ENCODE assay signal across 21 cellular contexts in the genomic region with DNA sequence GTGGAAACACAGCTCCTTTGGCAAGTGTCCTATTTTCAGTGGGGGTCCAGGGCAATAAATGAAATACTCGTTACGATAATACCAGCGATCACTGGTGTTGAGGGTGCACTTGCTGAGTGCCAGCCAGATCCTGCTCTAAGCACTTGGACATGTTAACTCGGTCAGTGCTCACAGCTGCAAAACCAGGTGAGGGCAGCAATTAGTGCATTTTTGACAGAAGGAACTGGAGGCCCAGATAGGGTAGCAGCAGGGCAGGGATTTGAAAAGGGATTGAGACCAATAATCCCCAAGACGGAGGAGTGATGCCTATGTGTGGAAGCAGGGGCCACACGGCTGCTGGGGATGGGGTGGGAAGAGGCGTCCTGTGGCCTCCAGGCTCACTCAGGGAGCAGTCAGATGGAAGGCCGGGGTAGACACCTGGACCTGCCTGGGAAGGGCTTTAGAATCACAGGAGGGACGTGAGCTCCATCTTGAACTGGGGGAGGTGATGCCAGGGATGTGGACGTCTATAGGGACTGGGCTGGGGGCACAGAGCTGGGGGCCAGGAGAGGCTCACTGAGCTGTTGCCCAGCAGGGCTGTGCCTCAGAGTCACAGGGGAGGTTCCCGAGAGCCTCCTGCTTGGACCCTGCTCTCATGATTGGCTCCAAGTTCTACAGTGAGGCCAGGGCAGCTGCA. TPM values are rescaled to one million over a fixed set of nuclear protein-coding genes. Genes with fewer than 3 reads are reported as not detected.
DNase-seq lines count a peak whose midpoint lies in the region; ATAC-seq, FAIRE-seq and TF ChIP-seq lines count a peak whose summit lies in the region.
"Had no signal": no experiment of that assay in that cellular context is flagged by ENCODE, and none has a peak within 500 bp of the region (broad histone marks: within the 10 kb centered on the region; RNA-seq: fewer than 3 reads in every experiment).

No MANE protein-coding gene starts in this region.

- H3K36me3 Mint-ChIP-seq in dendritic cell treated with granulocyte-macrophage colony-stimulating factor and Interleukin-4, amounts not matched to agents 40 ng/mL and 50 ng/mL, for 4 days (ENCODE audit: low read depth), result peaks cover 6% of the 10 kb centered on the region
- H3K36me3 Mint-ChIP-seq: activated naive CD4-positive, alpha-beta T cell treated with anti-CD3 and anti-CD28 coated beads, Interleukin-2, amount 50 U/mL, for 24 hours; CD4-positive, alpha-beta memory T cell had no signal

- peaks cover 0 to 23% (median 12%) of the 10 kb centered on the region in 11 experiments; a peak in 21 of 22 replicates for H3K9me3 ChIP-seq in BLaER1 treated with 17β-estradiol and CSF1 and Interleukin-3, amounts not matched to agents 10 nM and 100 nM (replicated peaks in 1 of 11)
- H3K9me3 ChIP-seq in osteoblast (ENCODE audit: low read depth, low read length), result no peaks in the 10 kb centered on the region
- H3K9me3 ChIP-seq: ovary, testis had no signal

- H2AFZ ChIP-seq in osteoblast (ENCODE audit: low read length), result no peak overlapping the region

- peak overlapping the region; percentile 80 to 99 (median 93) for H3K4me2 ChIP-seq in BLaER1 treated with 17β-estradiol and CSF1 and Interleukin-3, amounts not matched to agents 10 nM and 100 nM
- H3K4me2 ChIP-seq in osteoblast (ENCODE audit: insufficient read depth, low read length), result no peak overlapping the region

- H3K4me1 Mint-ChIP-seq in dendritic cell treated with granulocyte-macrophage colony-stimulating factor and Interleukin-4, amounts not matched to agents 40 ng/mL and 50 ng/mL, for 4 days (ENCODE audit: low read depth), result peaks cover 83% of the 10 kb centered on the region
- H3K4me1 Mint-ChIP-seq: activated naive CD4-positive, alpha-beta T cell treated with anti-CD3 and anti-CD28 coated beads, Interleukin-2, amount 50 U/mL, for 24 hours had no signal

- peak overlapping the region; percentile 9 for H3K4me3 Mint-ChIP-seq in dendritic cell treated with granulocyte-macrophage colony-stimulating factor and Interleukin-4, amounts not matched to agents 40 ng/mL and 50 ng/mL, for 4 days
- H3K4me3 Mint-ChIP-seq: activated CD8-positive, alpha-beta T cell treated with anti-CD3 and anti-CD28 coated beads, Interleukin-2, amount 10 ng/mL, durations not matched to agents 7 days and 5 days; activated naive CD4-positive, alpha-beta T cell treated with anti-CD3 and anti-CD28 coated beads, Interleukin-2, amount 50 U/mL, for 24 hours; activated T-cell treated with anti-CD3 and anti-CD28 coated beads, Interleukin-2, amount 50 U/mL, for 24 hours; CD4-positive, alpha-beta memory T cell had no signal

- TF ChIP-seq CTCF in osteoblast (IDR thresholded peaks at IDR 0.05; ENCODE audit: extremely low read depth, low read depth, low read length) (no peak), omental fat pad (IDR thresholded peaks at IDR 0.05) (no peak)

- no peaks in the 10 kb centered on the region for H3K27me3 ChIP-seq in BLaER1 treated with 17β-estradiol and CSF1 and Interleukin-3, amounts not matched to agents 10 nM and 100 nM
- H3K27me3 ChIP-seq in osteoblast (ENCODE audit: insufficient read depth, low read length), result no peaks in the 10 kb centered on the region
- H3K27me3 ChIP-seq: ovary, testis had no signal

- H3K9me3 Mint-ChIP-seq in dendritic cell treated with granulocyte-macrophage colony-stimulating factor and Interleukin-4, amounts not matched to agents 40 ng/mL and 50 ng/mL, for 4 days, result peaks cover 5% of the 10 kb centered on the region
- H3K9me3 Mint-ChIP-seq: activated naive CD4-positive, alpha-beta T cell treated with anti-CD3 and anti-CD28 coated beads, Interleukin-2, amount 50 U/mL, for 24 hours had no signal

- H3K27me3 Mint-ChIP-seq in dendritic cell treated with granulocyte-macrophage colony-stimulating factor and Interleukin-4, amounts not matched to agents 40 ng/mL and 50 ng/mL, for 4 days, result no peaks in the 10 kb centered on the region
- H3K27me3 Mint-ChIP-seq: activated naive CD4-positive, alpha-beta T cell treated with anti-CD3 and anti-CD28 coated beads, Interleukin-2, amount 50 U/mL, for 24 hours; activated T-cell treated with anti-CD3 and anti-CD28 coated beads, Interleukin-2, amount 50 U/mL, for 24 hours had no signal

- peak overlapping the region in 6 of 10 experiments; percentile 24 to 59 (median 46); a peak in 9 of 20 replicates for H3K4me3 ChIP-seq in BLaER1 treated with 17β-estradiol and CSF1 and Interleukin-3, amounts not matched to agents 10 nM and 100 nM
- H3K4me3 ChIP-seq in osteoblast (ENCODE audit: insufficient read depth, low read length), result no peak overlapping the region
- H3K4me3 ChIP-seq: GM12878, ovary, testis had no signal

- H3K36me3 ChIP-seq in BLaER1 treated with 17β-estradiol and CSF1 and Interleukin-3, amounts not matched to agents 10 nM and 100 nM, result peaks cover 0 to 17% (median 0%) of the 10 kb centered on the region in 11 experiments; a peak in 6 of 22 replicates
- no peaks in the 10 kb centered on the region for H3K36me3 ChIP-seq in osteoblast (ENCODE audit: insufficient read depth, low read length)
- H3K36me3 ChIP-seq: ovary had no signal

- peak overlapping the region; percentile 47 to 96 (median 87); a peak in 21 of 22 replicates for H3K27ac ChIP-seq in BLaER1 treated with 17β-estradiol and CSF1 and Interleukin-3, amounts not matched to agents 10 nM and 100 nM
- peak overlapping the region; percentile 96 for H3K27ac ChIP-seq in osteoblast (ENCODE audit: low read depth, low read length)
- H3K27ac ChIP-seq: ovary, testis had no signal

- no peaks in the 10 kb centered on the region for H4K20me1 ChIP-seq in BLaER1 treated with 17β-estradiol and CSF1 and Interleukin-3, amounts not matched to agents 10 nM and 100 nM
- no peaks in the 10 kb centered on the region for H4K20me1 ChIP-seq in osteoblast (ENCODE audit: insufficient read depth, low read length)

- H3K9ac ChIP-seq in BLaER1 treated with 17β-estradiol and CSF1 and Interleukin-3, amounts not matched to agents 10 nM and 100 nM, result peak overlapping the region in 10 of 11 experiments; percentile 59 to 80 (median 74); a peak in 17 of 22 replicates

- H3K4me1 ChIP-seq in BLaER1 treated with 17β-estradiol and CSF1 and Interleukin-3, amounts not matched to agents 10 nM and 100 nM, result peaks cover 66 to 100% (median 89%) of the 10 kb centered on the region in 10 experiments
- peaks cover 40% of the 10 kb centered on the region for H3K4me1 ChIP-seq in osteoblast (ENCODE audit: insufficient read depth, low read length)
- H3K4me1 ChIP-seq: testis had no signal

- FAIRE-seq in GM19239 (lab: Jason Lieb, UNC), result no peak
- FAIRE-seq: GM12878, RCC 7860 had no signal

- intact Hi-C loops in dendritic cell treated with granulocyte-macrophage colony-stimulating factor and Interleukin-4, amounts not matched to agents 40 ng/mL and 50 ng/mL, for 4 days (cut with micrococcal nuclease), result no loop called here

- DNase-seq in NCI-H82 (lab: John Stamatoyannopoulos, UW) (peak; percentile 86), osteoblast (ENCODE audit: insufficient read length, low spot score, missing footprints) (no peak), NCI-H226 (no peak), T-helper 2 cell (no peak), GM19239 (ENCODE audit: insufficient read length, low spot score) (no peak), omental fat pad (ENCODE audit: low spot score) (no peak)
- DNase-seq: activated CD8-positive, alpha-beta T cell treated with anti-CD3 and anti-CD28 coated beads, Interleukin-2, amount 10 ng/mL, durations not matched to agents 7 days and 5 days; activated T-cell treated with anti-CD3 and anti-CD28 coated beads, Interleukin-2, amount 50 U/mL, for 24 hours; CD4-positive, alpha-beta memory T cell; GOT3; KBM-7; NCI-H1048; NCI-H2029; ovary; testis had no signal

- ATAC-seq in omental fat pad (ENCODE audit: low FRiP score), result no peak
- ATAC-seq: activated CD4-positive, CD25-positive, alpha-beta regulatory T cell treated with anti-CD3 and anti-CD28 coated beads, Interleukin-2, amount 50 U/mL, for 24 hours; activated CD8-positive, alpha-beta T cell treated with anti-CD3 and anti-CD28 coated beads, Interleukin-2, amount 10 ng/mL, durations not matched to agents 7 days and 5 days; GM12878 had no signal

- peaks cover 9% of the 10 kb centered on the region for H3K79me2 ChIP-seq in osteoblast (ENCODE audit: insufficient read depth, low read length)

- H3K27ac Mint-ChIP-seq in dendritic cell treated with granulocyte-macrophage colony-stimulating factor and Interleukin-4, amounts not matched to agents 40 ng/mL and 50 ng/mL, for 4 days, result peak overlapping the region; percentile 85
- H3K27ac Mint-ChIP-seq: activated CD8-positive, alpha-beta T cell treated with anti-CD3 and anti-CD28 coated beads, Interleukin-2, amount 10 ng/mL, durations not matched to agents 7 days and 5 days; activated naive CD4-positive, alpha-beta T cell treated with anti-CD3 and anti-CD28 coated beads, Interleukin-2, amount 50 U/mL, for 24 hours; activated T-cell treated with anti-CD3 and anti-CD28 coated beads, Interleukin-2, amount 50 U/mL, for 24 hours; CD4-positive, alpha-beta memory T cell had no signal

RNA-seq across cellular contexts. Expression of a gene that starts 14.3 kb away (rescaled TPM):
- total RNA-seq in osteoblast (5.9 and 9.0 TPM in 2 replicates), omental fat pad (10 to 100 TPM; 28.1 to 89.7 (median 54.2) TPM)

RNA-seq across cellular contexts. Expression of a gene that starts 28.5 kb away (rescaled TPM):
- not detected in 2 replicates for total RNA-seq in osteoblast
- total RNA-seq in omental fat pad, result not detected
- total RNA-seq: activated CD8-positive, alpha-beta T cell treated with anti-CD3 and anti-CD28 coated beads, Interleukin-2, amount 10 ng/mL, durations not matched to agents 7 days and 5 days; CD4-positive, alpha-beta memory T cell; GM12878 had no signal
